9 cellular contexts compared by ENCODE assay signal in genomic region chr1:15680614-15681345, GRCh38. TPM values are rescaled to one million over a fixed set of nuclear protein-coding genes. Genes with fewer than 3 reads are reported as not detected.
DNase-seq lines count a peak whose midpoint lies in the region; ATAC-seq, FAIRE-seq and TF ChIP-seq lines count a peak whose summit lies in the region.
"Had no signal": no experiment of that assay in that cellular context is flagged by ENCODE, and none has a peak within 500 bp of the region (broad histone marks: within the 10 kb centered on the region; RNA-seq: fewer than 3 reads in every experiment).

No MANE protein-coding gene starts in this region.

- H2BK120ac ChIP-seq in mesendoderm (ENCODE audit: low read depth, low read length): no peak overlapping the region

- H4K20me1 ChIP-seq in K562 (replicated peaks; ENCODE audit: control insufficient read depth, insufficient read depth, low read length): no peaks in the 10 kb centered on the region

- no peak overlapping the region for H3K23ac ChIP-seq in mesendoderm (ENCODE audit: low read length)

- H3K79me1 ChIP-seq in mesendoderm (ENCODE audit: low read length): peaks cover 2% of the 10 kb centered on the region

- intact Hi-C loops in K562 (cut with micrococcal nuclease) (no loop called here), prostate gland (cut with DNase I) (no loop called here)

- H3K27ac Mint-ChIP-seq in activated CD4-positive, alpha-beta T cell treated with anti-CD3 and anti-CD28 coated beads, Interleukin-2, amount 10 ng/mL, durations not matched to agents 7 days and 5 days: no peak overlapping the region

- H3K79me2 ChIP-seq in K562 (ENCODE audit: control insufficient read depth, insufficient read depth, low read length) (peaks cover 19% of the 10 kb centered on the region), mesendoderm (ENCODE audit: control insufficient read depth, insufficient read depth, low read length) (peaks cover 6% of the 10 kb centered on the region)

- H3K18ac ChIP-seq in mesendoderm (ENCODE audit: low read length): no peak overlapping the region

- no TSS peak for BruUV-seq in K562 (replicated peaks; lab: Mats Ljungman, UMichigan)

- H2BK15ac ChIP-seq in mesendoderm (replicated peaks; ENCODE audit: low read depth): no peak overlapping the region

- WGBS in K562 (ENCODE audit: insufficient coverage, low coverage, missing lambda C conversion rate): 41% methylated on average over 7 of the region's 7 CpGs
- no CpG with 5 or more reads among the region's 7 CpGs for WGBS in mesendoderm (ENCODE audit: extremely low coverage, insufficient coverage, low lambda C conversion rate)
- 80% methylated on average over 7 of the region's 7 CpGs for WGBS in prostate gland

- H2BK5ac ChIP-seq in mesendoderm (ENCODE audit: low read length): no peak overlapping the region

- H3K36me3 Mint-ChIP-seq in activated CD4-positive, alpha-beta T cell treated with anti-CD3 and anti-CD28 coated beads, Interleukin-2, amount 10 ng/mL, durations not matched to agents 7 days and 5 days (ENCODE audit: low read depth): no peaks in the 10 kb centered on the region

- no peaks in the 10 kb centered on the region for H3K9me1 ChIP-seq in K562 (ENCODE audit: control insufficient read depth, insufficient read depth, low read length)

- H3K27me3 ChIP-seq in K562 (ENCODE audit: control insufficient read depth in 2 of 2, insufficient read depth in 2 of 2, low read length in 2 of 2) (no peaks in the 10 kb centered on the region), mesendoderm (ENCODE audit: insufficient read depth, low read length, poor library complexity) (no peaks in the 10 kb centered on the region), prostate gland (replicated peaks; ENCODE audit: insufficient read depth) (no peaks in the 10 kb centered on the region)

- H3K4me3 ChIP-seq in AG09309 (ENCODE audit: control insufficient read depth, low read depth, low read length): no peak overlapping the region
- no peak overlapping the region for H3K4me3 ChIP-seq in HEK293 (ENCODE audit: low read depth, low read length)
- H3K4me3 ChIP-seq in K562: no peak overlapping the region
- no peak overlapping the region for H3K4me3 ChIP-seq in mesendoderm (ENCODE audit: low read length)
- H3K4me3 ChIP-seq in prostate gland: no peak overlapping the region

- no peak overlapping the region for H4K5ac ChIP-seq in mesendoderm (ENCODE audit: low read length)

- H3K56ac ChIP-seq in mesendoderm (ENCODE audit: low read length): no peak overlapping the region

- H3K4me1 ChIP-seq in HEK293 (ENCODE audit: control insufficient read depth, insufficient read depth, low read length): no peaks in the 10 kb centered on the region; the same call in 1 of the 2 replicates
- H3K4me1 ChIP-seq in K562 (replicated peaks in 1 of 2; ENCODE audit: control insufficient read depth in 2 of 2, insufficient read depth in 2 of 2, low read length in 2 of 2): peaks cover 14 to 31% of the 10 kb centered on the region in 2 experiments; a peak in 4 of 5 replicates
- H3K4me1 ChIP-seq in mesendoderm (ENCODE audit: control insufficient read depth, low read depth, low read length): peaks cover 2% of the 10 kb centered on the region
- no peaks in the 10 kb centered on the region for H3K4me1 ChIP-seq in prostate gland (replicated peaks)

- peaks cover 27% of the 10 kb centered on the region for H3K4me1 Mint-ChIP-seq in activated CD4-positive, alpha-beta T cell treated with anti-CD3 and anti-CD28 coated beads, Interleukin-2, amount 10 ng/mL, durations not matched to agents 7 days and 5 days

- H3K27ac ChIP-seq in HEK293 (ENCODE audit: extremely low read depth, low read depth, low read length) (no peak overlapping the region), K562 (ENCODE audit: extremely low read depth, low read depth, low read length) (no peak overlapping the region), mesendoderm (ENCODE audit: low read depth, low read length) (no peak overlapping the region), prostate gland (no peak overlapping the region)

- in situ Hi-C loops in K562 (cut with MboI): no loop called here

- H3K4me3 Mint-ChIP-seq in activated CD4-positive, alpha-beta T cell treated with anti-CD3 and anti-CD28 coated beads, Interleukin-2, amount 10 ng/mL, durations not matched to agents 7 days and 5 days: no peak overlapping the region

- FAIRE-seq in K562 (lab: Jason Lieb, UNC): no peak
- FAIRE-seq: GM18507 had no signal

- H3K27me3 Mint-ChIP-seq in activated CD4-positive, alpha-beta T cell treated with anti-CD3 and anti-CD28 coated beads, Interleukin-2, amount 10 ng/mL, durations not matched to agents 7 days and 5 days: peaks cover 1% of the 10 kb centered on the region

- H3K9ac ChIP-seq in K562 (ENCODE audit: insufficient read depth in 1 of 2, low read depth in 2 of 2, low read length in 2 of 2): no peak overlapping the region
- no peak overlapping the region for H3K9ac ChIP-seq in mesendoderm (ENCODE audit: low read length)

- H3K9me3 Mint-ChIP-seq in activated CD4-positive, alpha-beta T cell treated with anti-CD3 and anti-CD28 coated beads, Interleukin-2, amount 10 ng/mL, durations not matched to agents 7 days and 5 days: peaks cover 2% of the 10 kb centered on the region

- H2AK5ac ChIP-seq in mesendoderm (ENCODE audit: low read length): no peak overlapping the region

- DNase-seq in AG09309 (ENCODE audit: low read depth) (peak; percentile 92), K562 (ENCODE audit: extremely low read depth in 1 of 4, low spot score in 3 of 4) (no peak), mesendoderm (peak; percentile 78), NCI-H748 (lab: John Stamatoyannopoulos, UW; ENCODE audit: unreplicated experiment) (no peak), prostate gland (ENCODE audit: low spot score) (no peak)
- no peak for DNase-seq in activated CD4-positive, alpha-beta T cell treated with anti-CD3 and anti-CD28 coated beads, Interleukin-2, amount 10 ng/mL, durations not matched to agents 7 days and 5 days

- H2AFZ ChIP-seq in K562 (ENCODE audit: low read depth, low read length): peak overlapping the region; percentile 36; the same call in 1 of the 2 replicates

- CTCF ChIA-PET in HEK293 (lab: Yijun Ruan, JAX): interaction anchor here (1.1 kb wide), 1 partner anchor 60 kb away, joined by 4 read pairs; no protein-coding TSS in a partner anchor
- CTCF ChIA-PET in K562 (lab: Yijun Ruan, JAX; ENCODE audit: low intra/inter-chr PET ratio): no interaction called here
- CTCF ChIA-PET in activated CD4-positive, alpha-beta T cell treated with anti-CD3 and anti-CD28 coated beads, Interleukin-2, amount 10 ng/mL, durations not matched to agents 7 days and 5 days (lab: Charles Lee): interaction anchor here (0.9 kb wide), 1 partner anchor 17 kb away, joined by 5 read pairs; no protein-coding TSS in a partner anchor

- no peak for TF ChIP-seq RAD21 in K562 (CRISPR knock-in tag; conservative IDR thresholded peaks at IDR 0.05 in 1 of 2, IDR thresholded peaks at IDR 0.05 in 1 of 2)

- no peaks in the 10 kb centered on the region for H3K9me3 ChIP-seq in HEK293 (ENCODE audit: control insufficient read depth, insufficient read depth, low read depth, low read length)
- H3K9me3 ChIP-seq in K562 (replicated peaks; ENCODE audit: control insufficient read depth, insufficient read depth, low read depth, low read length): peaks cover 10% of the 10 kb centered on the region
- H3K9me3 ChIP-seq in prostate gland: no peaks in the 10 kb centered on the region

- TF ChIP-seq CTCF in AG09309 (IDR thresholded peaks at IDR 0.05; ENCODE audit: control insufficient read depth, insufficient read depth, low read depth, low read length, missing control alignments) (no peak), HEK293 (tag by site-specific recombination; IDR thresholded peaks at IDR 0.05) (no peak), K562 (IDR thresholded peaks at IDR 0.05 in 2 of 3, conservative IDR thresholded peaks at IDR 0.05 in 1 of 3; ENCODE audit: insufficient read depth in 2 of 3, low read depth in 1 of 3, low read length in 3 of 3) (no peak), prostate gland (IDR thresholded peaks at IDR 0.05) (no peak)

- no peak for TF ChIP-seq POLR2A in K562 (conservative IDR thresholded peaks at IDR 0.05)
- no peak for TF ChIP-seq POLR2A in prostate gland (IDR thresholded peaks at IDR 0.05)

- no peaks in the 10 kb centered on the region for H3K36me3 ChIP-seq in HEK293 (ENCODE audit: control insufficient read depth in 2 of 2, insufficient read depth in 1 of 2, low read length in 2 of 2)
- 0 out of 3 replicates have a peak, but pooled peaks cover 2% of the 10 kb centered on the region for H3K36me3 ChIP-seq in K562 (ENCODE audit: control insufficient read depth, insufficient read depth, low read length)
- no peaks in the 10 kb centered on the region for H3K36me3 ChIP-seq in mesendoderm (ENCODE audit: control insufficient read depth, insufficient read depth, low read length)
- no peaks in the 10 kb centered on the region for H3K36me3 ChIP-seq in prostate gland

- H3K4me2 ChIP-seq in K562 (ENCODE audit: insufficient read depth, low read length): no peak overlapping the region; the same call in 1 of the 2 replicates
- H3K4me2 ChIP-seq in mesendoderm (ENCODE audit: low read length): no peak overlapping the region

- H3K4ac ChIP-seq in mesendoderm (ENCODE audit: low read depth, low read length): no peak overlapping the region

- POLR2A ChIA-PET in HEK293 (lab: Yijun Ruan, JAX) (interaction anchor here (0.7 kb wide), 1 partner anchor 31 kb away, joined by 3 read pairs; no protein-coding TSS in a partner anchor), K562 (lab: Yijun Ruan, JAX) (interaction anchor here (0.6 to 2.1 kb wide), 9 partner anchors 8 to 893 kb away, joined by 3 to 10 read pairs (median 7); no protein-coding TSS in a partner anchor)
- POLR2A ChIA-PET in activated CD4-positive, alpha-beta T cell treated with anti-CD3 and anti-CD28 coated beads, Interleukin-2, amount 10 ng/mL, durations not matched to agents 7 days and 5 days (lab: Charles Lee): no interaction called here

- no peak overlapping the region for H4K8ac ChIP-seq in mesendoderm (ENCODE audit: low read depth, low read length)

- ATAC-seq in K562 (no peak), GM19324 (IDR thresholded peaks at IDR 0.05; ENCODE audit: low FRiP score, unreplicated experiment) (no peak)

- no peak for TF ChIP-seq EP300 in K562 (IDR thresholded peaks at IDR 0.05; ENCODE audit: low read length)

RNA-seq across cellular contexts. Expression of gene PLEKHM2, which starts 3.3 kb away (rescaled TPM):
- 33.4 and 106 TPM in 2 replicates for total RNA-seq in K562 (2011; cell fraction: chromatin; rRNA removed; ENCODE audit: low replicate concordance)
- total RNA-seq in K562 (2011; cell fraction: nucleolus; rRNA removed): 69.5 and 71.2 TPM in 2 replicates
- total RNA-seq in K562 (2011; cell fraction: nucleoplasm; rRNA removed): 36.4 and 44.3 TPM in 2 replicates
- total RNA-seq in K562 (2014; rRNA removed): 28.6 and 36.7 TPM in 2 replicates
- 7.8 and 15.6 TPM in 2 replicates for total RNA-seq in K562 (2014; rRNA removed; fragmentation: Illumina TruSeq; extraction: Trizol)
- 33.2 and 34.3 TPM in 2 replicates for total RNA-seq in K562 (2015; rRNA removed; fragmentation: Illumina TruSeq; extraction: Trizol)
- total RNA-seq in K562 (2021): 63.7 and 65.3 TPM in 2 replicates
- polyA plus RNA-seq in K562 (2011; rRNA removed): 34.9 and 54.1 TPM in 2 replicates
- polyA plus RNA-seq in K562 (2011; cell fraction: cytosol; rRNA removed): 50.7 and 63.4 TPM in 2 replicates
- 122 and 150 TPM in 2 replicates for polyA plus RNA-seq in K562 (2011; cell fraction: nucleus; rRNA removed)
- 43.7 and 66.8 TPM in 2 replicates for polyA plus RNA-seq in K562 (2012)
- polyA plus RNA-seq in K562 (2014; fragmentation: Illumina TruSeq; extraction: Trizol): 35.1 and 47.8 TPM in 2 replicates
- polyA plus RNA-seq in K562 (2014; fragmentation: Nextera tagmentation; extraction: Ambion mirVana): under 1 TPM; 0.27 to 0.78 TPM
- 41.1 and 42.7 TPM in 2 replicates for polyA plus RNA-seq in K562 (2014; rRNA removed)
- polyA minus RNA-seq in K562 (2011; rRNA and poly(A)+ RNA removed): 17.2 and 24.3 TPM in 2 replicates
- polyA minus RNA-seq in K562 (2011; cell fraction: cytosol; rRNA and poly(A)+ RNA removed): 35.5 and 58.1 TPM in 2 replicates
- polyA minus RNA-seq in K562 (2011; cell fraction: nucleus; rRNA and poly(A)+ RNA removed): 17.6 and 24.7 TPM in 2 replicates
- polyA plus RNA-seq in mesendoderm (2013, experiment 1 of 2): 39.7 TPM
- polyA plus RNA-seq in mesendoderm (2013, experiment 2 of 2): 38.3 TPM
- 10 to 100 TPM; 29.0 to 60.4 TPM for total RNA-seq in prostate gland
- 10 to 100 TPM; 52.7 to 56.0 TPM for total RNA-seq in activated CD4-positive, alpha-beta T cell treated with anti-CD3 and anti-CD28 coated beads, Interleukin-2, amount 10 ng/mL, durations not matched to agents 7 days and 5 days

RNA-seq across cellular contexts. Expression of gene SLC25A34, which starts 55.3 kb away (rescaled TPM):
- total RNA-seq in K562 (2011; cell fraction: chromatin; rRNA removed; ENCODE audit: low replicate concordance): 0.86 and 1.9 TPM in 2 replicates
- total RNA-seq in K562 (2011; cell fraction: nucleolus; rRNA removed): 1.1 and 1.8 TPM in 2 replicates
- 1.1 and 1.6 TPM in 2 replicates for total RNA-seq in K562 (2011; cell fraction: nucleoplasm; rRNA removed)
- 0.41 and 0.78 TPM in 2 replicates for total RNA-seq in K562 (2014; rRNA removed)
- total RNA-seq in K562 (2014; rRNA removed; fragmentation: Illumina TruSeq; extraction: Trizol): 0.06 and 0.11 TPM in 2 replicates
- 0.26 and 0.43 TPM in 2 replicates for total RNA-seq in K562 (2015; rRNA removed; fragmentation: Illumina TruSeq; extraction: Trizol)
- 0.13 and 0.16 TPM in 2 replicates for total RNA-seq in K562 (2021)
- 0.24 and 0.31 TPM in 2 replicates for polyA plus RNA-seq in K562 (2011; rRNA removed)
- 0.18 and 0.34 TPM in 2 replicates for polyA plus RNA-seq in K562 (2011; cell fraction: cytosol; rRNA removed)
- polyA plus RNA-seq in K562 (2011; cell fraction: nucleus; rRNA removed): 0.94 and 1.9 TPM in 2 replicates
- polyA plus RNA-seq in K562 (2012): 0.25 and 0.55 TPM in 2 replicates
- 0.16 and 0.21 TPM in 2 replicates for polyA plus RNA-seq in K562 (2014; fragmentation: Illumina TruSeq; extraction: Trizol)
- under 1 TPM; 0.01 to 0.03 TPM for polyA plus RNA-seq in K562 (2014; fragmentation: Nextera tagmentation; extraction: Ambion mirVana)
- 0.22 and 0.57 TPM in 2 replicates for polyA plus RNA-seq in K562 (2014; rRNA removed)
- polyA minus RNA-seq in K562 (2011; rRNA and poly(A)+ RNA removed): 0.12 and 0.35 TPM in 2 replicates
- polyA minus RNA-seq in K562 (2011; cell fraction: cytosol; rRNA and poly(A)+ RNA removed): not detected in 2 replicates
- 0.40 and 0.78 TPM in 2 replicates for polyA minus RNA-seq in K562 (2011; cell fraction: nucleus; rRNA and poly(A)+ RNA removed)
- 0.76 TPM for polyA plus RNA-seq in mesendoderm (2013, experiment 1 of 2)
- polyA plus RNA-seq in mesendoderm (2013, experiment 2 of 2): 0.31 TPM
- 1 to 10 TPM; 1.1 to 1.4 TPM for total RNA-seq in prostate gland
- total RNA-seq in activated CD4-positive, alpha-beta T cell treated with anti-CD3 and anti-CD28 coated beads, Interleukin-2, amount 10 ng/mL, durations not matched to agents 7 days and 5 days: 1 to 10 TPM; 1.8 to 2.2 TPM

Comparison
In these comparisons a context has a peak if more than half of its experiments do, and no peak if none do; other contexts are left out.
1. DNase-seq: peak in AG09309 (single experiment) and mesendoderm (single experiment); none in K562 (0 of 4), NCI-H748 (single experiment), prostate gland (single experiment) and activated CD4-positive, alpha-beta T cell treated with anti-CD3 and anti-CD28 coated beads, Interleukin-2, amount 10 ng/mL, durations not matched to agents 7 days and 5 days (single experiment).